ENCODE assay signal across 19 cellular contexts in the genomic region with DNA sequence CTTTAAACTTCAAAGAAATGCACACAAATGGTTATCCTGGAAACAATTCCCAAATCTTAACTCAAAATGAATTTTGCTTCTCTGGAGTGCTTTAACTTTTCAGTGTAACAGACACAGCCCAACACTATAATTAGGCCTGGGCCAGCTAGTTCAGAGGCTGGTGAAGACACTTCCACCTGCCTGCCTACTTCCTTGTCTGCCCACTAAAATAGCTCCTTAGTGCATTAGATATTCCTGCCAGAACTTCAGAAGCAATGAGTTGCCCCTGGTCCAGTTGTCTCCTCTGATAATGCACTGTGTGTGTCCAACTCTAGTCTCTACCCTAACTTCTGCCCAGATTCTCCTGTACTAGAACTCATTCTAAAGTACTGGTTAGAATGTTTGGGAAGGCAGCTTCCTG.
"Had no signal": no experiment of that assay in that cellular context is flagged by ENCODE, and none has a peak within 500 bp of the region (broad histone marks: within the 10 kb centered on the region; RNA-seq: fewer than 3 reads in every experiment).

No MANE protein-coding gene starts in this region.

- ATAC-seq: activated CD4-positive, CD25-positive, alpha-beta regulatory T cell treated with anti-CD3 and anti-CD28 coated beads, Interleukin-2, amount 50 U/mL, for 24 hours; activated T-cell treated with anti-CD3 and anti-CD28 coated beads, Interleukin-2, amount 50 U/mL, for 4 hours; stimulated activated naive CD8-positive, alpha-beta T cell treated with anti-CD3 and anti-CD28 coated beads, Interleukin-15, amount 100 ng/mL, for 72 hours had no signal

- H3K27ac ChIP-seq: suprapubic skin, uterus had no signal

- DNase-seq: activated CD4-positive, alpha-beta T cell treated with anti-CD3 and anti-CD28 coated beads, Interleukin-2, amount 50 U/mL, for 1 hour; activated CD8-positive, alpha-beta memory T cell treated with anti-CD3 and anti-CD28 coated beads, Interleukin-2, amount 50 U/mL, for 4 hours; activated naive CD4-positive, alpha-beta T cell treated with anti-CD3 and anti-CD28 coated beads for 36 hours; activated T-cell treated with anti-CD3 and anti-CD28 coated beads, Interleukin-2, amount 50 U/mL, for 4 hours; anterior cingulate cortex; central memory CD4-positive, alpha-beta T cell; endodermal cell; midbrain; occipital lobe; small intestine; stimulated activated CD4-positive, alpha-beta T cell treated with anti-CD3 and anti-CD28 coated beads, Interleukin-15, amount 100 ng/mL, for 24 hours; stimulated activated CD4-positive, alpha-beta T cell treated with anti-CD3 and anti-CD28 coated beads, Interleukin-2, amount 100 ng/mL, for 48 hours; stimulated activated naive CD8-positive, alpha-beta T cell treated with anti-CD3 and anti-CD28 coated beads, Interleukin-15, amount 100 ng/mL, for 72 hours; transverse colon; uterus had no signal

- H3K36me3 ChIP-seq: suprapubic skin, transverse colon, uterus had no signal

- H3K4me3 ChIP-seq: suprapubic skin, uterus had no signal

- H3K9me3 ChIP-seq: suprapubic skin, transverse colon, uterus had no signal

- H3K27me3 ChIP-seq: suprapubic skin, transverse colon, uterus had no signal

- FAIRE-seq: colon, frontal cortex, small intestine had no signal

- H3K4me1 ChIP-seq: suprapubic skin, transverse colon, uterus had no signal
